1 cellular context compared by ENCODE assay signal in the genomic region with DNA sequence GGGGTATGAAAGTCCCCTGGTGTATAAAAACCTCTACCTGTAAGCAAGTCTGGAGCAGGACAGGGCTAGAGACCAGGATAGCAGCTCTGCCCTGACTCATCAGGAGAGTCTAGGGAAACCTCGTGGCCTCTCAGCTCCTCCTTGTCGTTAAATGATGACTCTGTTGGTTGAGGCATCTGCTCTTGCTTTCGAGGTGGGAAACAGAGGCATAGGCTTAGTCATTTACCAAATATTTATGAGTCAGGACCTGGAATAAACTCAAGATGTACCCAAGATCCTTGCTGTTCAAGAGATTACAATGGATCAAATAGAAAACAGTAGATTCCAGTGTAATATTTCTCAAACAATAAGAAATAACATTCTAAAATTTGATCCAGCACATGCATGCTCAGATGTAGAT.
TF ChIP-seq lines count a peak whose summit lies in the region.

No MANE protein-coding gene starts in this region.

TF ChIP-seq in K562, 482 proteins besides CTCF, POLR2A, EP300 and RAD21 (continued from another document and continues in another):
- TF ChIP-seq, protein P1, sequence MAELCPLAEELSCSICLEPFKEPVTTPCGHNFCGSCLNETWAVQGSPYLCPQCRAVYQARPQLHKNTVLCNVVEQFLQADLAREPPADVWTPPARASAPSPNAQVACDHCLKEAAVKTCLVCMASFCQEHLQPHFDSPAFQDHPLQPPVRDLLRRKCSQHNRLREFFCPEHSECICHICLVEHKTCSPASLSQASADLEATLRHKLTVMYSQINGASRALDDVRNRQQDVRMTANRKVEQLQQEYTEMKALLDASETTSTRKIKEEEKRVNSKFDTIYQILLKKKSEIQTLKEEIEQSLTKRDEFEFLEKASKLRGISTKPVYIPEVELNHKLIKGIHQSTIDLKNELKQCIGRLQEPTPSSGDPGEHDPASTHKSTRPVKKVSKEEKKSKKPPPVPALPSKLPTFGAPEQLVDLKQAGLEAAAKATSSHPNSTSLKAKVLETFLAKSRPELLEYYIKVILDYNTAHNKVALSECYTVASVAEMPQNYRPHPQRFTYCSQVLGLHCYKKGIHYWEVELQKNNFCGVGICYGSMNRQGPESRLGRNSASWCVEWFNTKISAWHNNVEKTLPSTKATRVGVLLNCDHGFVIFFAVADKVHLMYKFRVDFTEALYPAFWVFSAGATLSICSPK (IDR thresholded peaks at IDR 0.05; ENCODE audit: borderline replicate concordance) = no peak
- TF ChIP-seq ZNF224 (CRISPR knock-in tag; IDR thresholded peaks at IDR 0.05) (no peak), NBN (IDR thresholded peaks at IDR 0.05; ENCODE audit: low read depth) (no peak), CHCHD3 (CRISPR knock-in tag; IDR thresholded peaks at IDR 0.05) (no peak), JUN (IDR thresholded peaks at IDR 0.05; ENCODE audit: borderline replicate concordance, low read depth, low read length) (peak; percentile 50; the same call in 1 of the 2 replicates), JUN (CRISPR knock-in tag; IDR thresholded peaks at IDR 0.05; ENCODE audit: borderline replicate concordance) (no peak), POLR2AphosphoS5 (IDR thresholded peaks at IDR 0.05; ENCODE audit: control insufficient read depth, insufficient read depth, low read depth, low read length) (no peak), FOSL1 (tag; conservative IDR thresholded peaks at IDR 0.05) (peak; percentile 64), SMAD2 (IDR thresholded peaks at IDR 0.05; ENCODE audit: low read depth, low read length) (no peak), ZNF436 (CRISPR knock-in tag; IDR thresholded peaks at IDR 0.05) (no peak), L3MBTL2 (IDR thresholded peaks at IDR 0.05) (peak; percentile 23; the same call in 1 of the 2 replicates), HMG20B (CRISPR knock-in tag; IDR thresholded peaks at IDR 0.05) (no peak), TAF15 (IDR thresholded peaks at IDR 0.05; ENCODE audit: low read depth, low read length) (no peak), FOS (IDR thresholded peaks at IDR 0.05; ENCODE audit: extremely low read depth, insufficient read length) (no peak), NCOA6 (IDR thresholded peaks at IDR 0.05) (no peak), SETDB1 (IDR thresholded peaks at IDR 0.05; ENCODE audit: low read length) (no peak), ZZZ3 (IDR thresholded peaks at IDR 0.05) (no peak), NFATC3 (IDR thresholded peaks at IDR 0.05) (no peak), TCF3 (CRISPR knock-in tag; IDR thresholded peaks at IDR 0.05) (no peak), RBM22 (IDR thresholded peaks at IDR 0.05; ENCODE audit: low read depth, low read length, poor library complexity, severe bottlenecking) (no peak), GTF2F1 (IDR thresholded peaks at IDR 0.05; ENCODE audit: low read depth, low read length) (no peak), ZNF764 (CRISPR knock-in tag; IDR thresholded peaks at IDR 0.05; ENCODE audit: low read depth) (no peak), KLF16 (IDR thresholded peaks at IDR 0.05) (no peak), ASH1L (IDR thresholded peaks at IDR 0.05; ENCODE audit: borderline replicate concordance, low read depth, partially characterized antibody) (no peak), FUS (optimal IDR thresholded peaks at IDR 0.05; ENCODE audit: low read depth, low read length) (no peak), HDAC2 (IDR thresholded peaks at IDR 0.05) (no peak), SRF (CRISPR knock-in tag; IDR thresholded peaks at IDR 0.05) (no peak), ZNF586 (CRISPR knock-in tag; conservative IDR thresholded peaks at IDR 0.05) (no peak), MAZ (CRISPR knock-in tag; conservative IDR thresholded peaks at IDR 0.05 in 1 of 2, IDR thresholded peaks at IDR 0.05 in 1 of 2) (no peak), POLR3G (IDR thresholded peaks at IDR 0.05; ENCODE audit: extremely low read depth, insufficient read length, insufficient replicate concordance) (no peak), SMARCC2 (IDR thresholded peaks at IDR 0.05; ENCODE audit: low read depth) (no peak), JUND (IDR thresholded peaks at IDR 0.05; ENCODE audit: borderline replicate concordance, low read depth, low read length) (no peak), JUND (tag; IDR thresholded peaks at IDR 0.05; ENCODE audit: borderline replicate concordance, low read depth, low read length) (0 out of 3 replicates have a peak, but pooled peaks have one; percentile 20), ARNT (IDR thresholded peaks at IDR 0.05) (no peak), GTF2A2 (tag; IDR thresholded peaks at IDR 0.05) (no peak), CC2D1A (IDR thresholded peaks at IDR 0.05) (no peak), GATAD2A (IDR thresholded peaks at IDR 0.05) (no peak)
- TF ChIP-seq, protein P2, sequence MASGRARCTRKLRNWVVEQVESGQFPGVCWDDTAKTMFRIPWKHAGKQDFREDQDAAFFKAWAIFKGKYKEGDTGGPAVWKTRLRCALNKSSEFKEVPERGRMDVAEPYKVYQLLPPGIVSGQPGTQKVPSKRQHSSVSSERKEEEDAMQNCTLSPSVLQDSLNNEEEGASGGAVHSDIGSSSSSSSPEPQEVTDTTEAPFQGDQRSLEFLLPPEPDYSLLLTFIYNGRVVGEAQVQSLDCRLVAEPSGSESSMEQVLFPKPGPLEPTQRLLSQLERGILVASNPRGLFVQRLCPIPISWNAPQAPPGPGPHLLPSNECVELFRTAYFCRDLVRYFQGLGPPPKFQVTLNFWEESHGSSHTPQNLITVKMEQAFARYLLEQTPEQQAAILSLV (tag; IDR thresholded peaks at IDR 0.05) = no peak
- TF ChIP-seq, protein P3, sequence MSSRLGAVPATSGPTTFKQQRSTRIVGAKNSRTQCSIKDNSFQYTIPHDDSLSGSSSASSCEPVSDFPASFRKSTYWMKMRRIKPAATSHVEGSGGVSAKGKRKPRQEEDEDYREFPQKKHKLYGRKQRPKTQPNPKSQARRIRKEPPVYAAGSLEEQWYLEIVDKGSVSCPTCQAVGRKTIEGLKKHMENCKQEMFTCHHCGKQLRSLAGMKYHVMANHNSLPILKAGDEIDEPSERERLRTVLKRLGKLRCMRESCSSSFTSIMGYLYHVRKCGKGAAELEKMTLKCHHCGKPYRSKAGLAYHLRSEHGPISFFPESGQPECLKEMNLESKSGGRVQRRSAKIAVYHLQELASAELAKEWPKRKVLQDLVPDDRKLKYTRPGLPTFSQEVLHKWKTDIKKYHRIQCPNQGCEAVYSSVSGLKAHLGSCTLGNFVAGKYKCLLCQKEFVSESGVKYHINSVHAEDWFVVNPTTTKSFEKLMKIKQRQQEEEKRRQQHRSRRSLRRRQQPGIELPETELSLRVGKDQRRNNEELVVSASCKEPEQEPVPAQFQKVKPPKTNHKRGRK (tag; IDR thresholded peaks at IDR 0.05) = no peak
- TF ChIP-seq, protein P4, sequence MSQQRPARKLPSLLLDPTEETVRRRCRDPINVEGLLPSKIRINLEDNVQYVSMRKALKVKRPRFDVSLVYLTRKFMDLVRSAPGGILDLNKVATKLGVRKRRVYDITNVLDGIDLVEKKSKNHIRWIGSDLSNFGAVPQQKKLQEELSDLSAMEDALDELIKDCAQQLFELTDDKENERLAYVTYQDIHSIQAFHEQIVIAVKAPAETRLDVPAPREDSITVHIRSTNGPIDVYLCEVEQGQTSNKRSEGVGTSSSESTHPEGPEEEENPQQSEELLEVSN (IDR thresholded peaks at IDR 0.05; ENCODE audit: borderline replicate concordance in 1 of 2, extremely low read depth in 1 of 2, insufficient read depth in 1 of 2, insufficient read length in 1 of 2, low read depth in 1 of 2, low read length in 1 of 2, poor library complexity in 1 of 2, severe bottlenecking in 1 of 2) = peak in 1 of 2 experiments; percentile 45
- TF ChIP-seq, protein P5, sequence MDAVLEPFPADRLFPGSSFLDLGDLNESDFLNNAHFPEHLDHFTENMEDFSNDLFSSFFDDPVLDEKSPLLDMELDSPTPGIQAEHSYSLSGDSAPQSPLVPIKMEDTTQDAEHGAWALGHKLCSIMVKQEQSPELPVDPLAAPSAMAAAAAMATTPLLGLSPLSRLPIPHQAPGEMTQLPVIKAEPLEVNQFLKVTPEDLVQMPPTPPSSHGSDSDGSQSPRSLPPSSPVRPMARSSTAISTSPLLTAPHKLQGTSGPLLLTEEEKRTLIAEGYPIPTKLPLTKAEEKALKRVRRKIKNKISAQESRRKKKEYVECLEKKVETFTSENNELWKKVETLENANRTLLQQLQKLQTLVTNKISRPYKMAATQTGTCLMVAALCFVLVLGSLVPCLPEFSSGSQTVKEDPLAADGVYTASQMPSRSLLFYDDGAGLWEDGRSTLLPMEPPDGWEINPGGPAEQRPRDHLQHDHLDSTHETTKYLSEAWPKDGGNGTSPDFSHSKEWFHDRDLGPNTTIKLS (IDR thresholded peaks at IDR 0.05; ENCODE audit: borderline replicate concordance, low read depth) = no peak
- TF ChIP-seq, protein P6, sequence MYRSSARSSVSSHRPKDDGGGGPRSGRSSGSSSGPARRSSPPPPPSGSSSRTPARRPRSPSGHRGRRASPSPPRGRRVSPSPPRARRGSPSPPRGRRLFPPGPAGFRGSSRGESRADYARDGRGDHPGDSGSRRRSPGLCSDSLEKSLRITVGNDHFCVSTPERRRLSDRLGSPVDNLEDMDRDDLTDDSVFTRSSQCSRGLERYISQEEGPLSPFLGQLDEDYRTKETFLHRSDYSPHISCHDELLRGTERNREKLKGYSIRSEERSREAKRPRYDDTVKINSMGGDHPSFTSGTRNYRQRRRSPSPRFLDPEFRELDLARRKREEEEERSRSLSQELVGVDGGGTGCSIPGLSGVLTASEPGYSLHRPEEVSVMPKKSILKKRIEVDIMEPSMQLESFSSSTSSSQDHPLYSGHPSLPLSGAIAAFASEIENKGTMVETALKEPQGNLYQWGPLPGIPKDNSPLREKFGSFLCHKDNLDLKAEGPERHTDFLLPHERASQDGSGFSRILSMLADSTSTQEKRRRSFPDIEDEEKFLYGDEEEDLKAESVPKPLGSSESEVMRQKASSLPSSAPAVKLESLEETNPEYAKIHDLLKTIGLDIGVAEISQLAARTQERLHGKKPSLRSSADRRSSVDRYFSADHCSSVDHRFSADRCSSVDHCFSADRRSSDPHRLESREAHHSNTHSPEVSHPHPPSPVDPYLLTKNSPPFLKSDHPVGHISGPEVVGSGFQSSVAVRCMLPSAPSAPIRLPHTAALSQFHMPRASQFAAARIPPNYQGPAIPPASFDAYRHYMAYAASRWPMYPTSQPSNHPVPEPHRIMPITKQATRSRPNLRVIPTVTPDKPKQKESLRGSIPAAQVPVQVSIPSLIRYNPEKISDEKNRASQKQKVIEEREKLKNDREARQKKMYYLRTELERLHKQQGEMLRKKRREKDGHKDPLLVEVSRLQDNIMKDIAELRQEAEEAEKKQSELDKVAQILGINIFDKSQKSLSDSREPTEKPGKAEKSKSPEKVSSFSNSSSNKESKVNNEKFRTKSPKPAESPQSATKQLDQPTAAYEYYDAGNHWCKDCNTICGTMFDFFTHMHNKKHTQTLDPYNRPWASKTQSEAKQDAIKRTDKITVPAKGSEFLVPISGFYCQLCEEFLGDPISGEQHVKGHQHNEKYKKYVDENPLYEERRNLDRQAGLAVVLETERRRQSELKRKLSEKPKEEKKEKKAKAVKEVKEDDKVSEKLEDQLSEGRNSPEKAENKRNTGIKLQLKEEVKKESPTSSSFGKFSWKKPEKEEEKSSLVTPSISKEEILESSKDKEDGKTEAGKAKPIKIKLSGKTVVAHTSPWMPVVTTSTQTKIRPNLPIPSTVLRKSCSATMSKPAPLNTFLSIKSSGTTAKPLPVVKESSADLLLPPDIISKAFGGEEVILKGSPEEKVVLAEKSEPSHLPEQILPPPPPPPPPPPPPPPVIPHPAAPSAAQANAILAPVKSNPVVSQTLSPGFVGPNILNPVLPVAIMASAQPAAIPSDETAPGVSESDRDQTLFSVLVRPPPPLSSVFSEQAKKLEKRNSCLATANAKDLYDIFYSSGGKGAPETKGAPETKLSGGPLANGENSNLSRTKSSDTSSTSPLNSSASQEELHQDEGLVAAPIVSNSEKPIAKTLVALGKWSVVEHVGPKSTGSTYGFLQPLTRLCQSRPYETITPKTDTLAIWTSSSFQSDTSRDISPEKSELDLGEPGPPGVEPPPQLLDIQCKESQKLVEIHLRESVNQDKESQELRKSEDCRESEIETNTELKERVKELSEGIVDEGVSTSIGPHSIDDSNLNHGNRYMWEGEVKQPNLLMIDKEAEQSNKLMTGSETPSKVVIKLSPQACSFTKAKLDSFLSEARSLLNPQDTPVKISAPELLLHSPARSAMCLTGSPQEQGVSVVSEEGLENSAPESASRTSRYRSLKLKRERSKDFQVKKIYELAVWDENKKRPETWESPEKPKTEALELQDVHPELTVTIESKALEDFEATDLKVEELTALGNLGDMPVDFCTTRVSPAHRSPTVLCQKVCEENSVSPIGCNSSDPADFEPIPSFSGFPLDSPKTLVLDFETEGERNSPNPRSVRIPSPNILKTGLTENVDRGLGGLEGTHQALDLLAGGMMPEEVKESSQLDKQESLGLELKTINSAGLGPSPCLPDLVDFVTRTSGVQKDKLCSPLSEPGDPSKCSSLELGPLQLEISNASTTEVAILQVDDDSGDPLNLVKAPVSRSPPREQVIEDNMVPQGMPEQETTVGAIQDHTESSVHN (IDR thresholded peaks at IDR 0.05; ENCODE audit: borderline replicate concordance in 1 of 2, low read depth in 1 of 2) = no peak
- TF ChIP-seq, protein P7, sequence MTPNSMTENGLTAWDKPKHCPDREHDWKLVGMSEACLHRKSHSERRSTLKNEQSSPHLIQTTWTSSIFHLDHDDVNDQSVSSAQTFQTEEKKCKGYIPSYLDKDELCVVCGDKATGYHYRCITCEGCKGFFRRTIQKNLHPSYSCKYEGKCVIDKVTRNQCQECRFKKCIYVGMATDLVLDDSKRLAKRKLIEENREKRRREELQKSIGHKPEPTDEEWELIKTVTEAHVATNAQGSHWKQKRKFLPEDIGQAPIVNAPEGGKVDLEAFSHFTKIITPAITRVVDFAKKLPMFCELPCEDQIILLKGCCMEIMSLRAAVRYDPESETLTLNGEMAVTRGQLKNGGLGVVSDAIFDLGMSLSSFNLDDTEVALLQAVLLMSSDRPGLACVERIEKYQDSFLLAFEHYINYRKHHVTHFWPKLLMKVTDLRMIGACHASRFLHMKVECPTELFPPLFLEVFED (CRISPR knock-in tag; conservative IDR thresholded peaks at IDR 0.05) = no peak
- TF ChIP-seq, protein P8, sequence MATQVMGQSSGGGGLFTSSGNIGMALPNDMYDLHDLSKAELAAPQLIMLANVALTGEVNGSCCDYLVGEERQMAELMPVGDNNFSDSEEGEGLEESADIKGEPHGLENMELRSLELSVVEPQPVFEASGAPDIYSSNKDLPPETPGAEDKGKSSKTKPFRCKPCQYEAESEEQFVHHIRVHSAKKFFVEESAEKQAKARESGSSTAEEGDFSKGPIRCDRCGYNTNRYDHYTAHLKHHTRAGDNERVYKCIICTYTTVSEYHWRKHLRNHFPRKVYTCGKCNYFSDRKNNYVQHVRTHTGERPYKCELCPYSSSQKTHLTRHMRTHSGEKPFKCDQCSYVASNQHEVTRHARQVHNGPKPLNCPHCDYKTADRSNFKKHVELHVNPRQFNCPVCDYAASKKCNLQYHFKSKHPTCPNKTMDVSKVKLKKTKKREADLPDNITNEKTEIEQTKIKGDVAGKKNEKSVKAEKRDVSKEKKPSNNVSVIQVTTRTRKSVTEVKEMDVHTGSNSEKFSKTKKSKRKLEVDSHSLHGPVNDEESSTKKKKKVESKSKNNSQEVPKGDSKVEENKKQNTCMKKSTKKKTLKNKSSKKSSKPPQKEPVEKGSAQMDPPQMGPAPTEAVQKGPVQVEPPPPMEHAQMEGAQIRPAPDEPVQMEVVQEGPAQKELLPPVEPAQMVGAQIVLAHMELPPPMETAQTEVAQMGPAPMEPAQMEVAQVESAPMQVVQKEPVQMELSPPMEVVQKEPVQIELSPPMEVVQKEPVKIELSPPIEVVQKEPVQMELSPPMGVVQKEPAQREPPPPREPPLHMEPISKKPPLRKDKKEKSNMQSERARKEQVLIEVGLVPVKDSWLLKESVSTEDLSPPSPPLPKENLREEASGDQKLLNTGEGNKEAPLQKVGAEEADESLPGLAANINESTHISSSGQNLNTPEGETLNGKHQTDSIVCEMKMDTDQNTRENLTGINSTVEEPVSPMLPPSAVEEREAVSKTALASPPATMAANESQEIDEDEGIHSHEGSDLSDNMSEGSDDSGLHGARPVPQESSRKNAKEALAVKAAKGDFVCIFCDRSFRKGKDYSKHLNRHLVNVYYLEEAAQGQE (CRISPR knock-in tag; IDR thresholded peaks at IDR 0.05; ENCODE audit: low read depth) = no peak
